ENCODE assay signal across 9 cellular contexts in the genomic region with DNA sequence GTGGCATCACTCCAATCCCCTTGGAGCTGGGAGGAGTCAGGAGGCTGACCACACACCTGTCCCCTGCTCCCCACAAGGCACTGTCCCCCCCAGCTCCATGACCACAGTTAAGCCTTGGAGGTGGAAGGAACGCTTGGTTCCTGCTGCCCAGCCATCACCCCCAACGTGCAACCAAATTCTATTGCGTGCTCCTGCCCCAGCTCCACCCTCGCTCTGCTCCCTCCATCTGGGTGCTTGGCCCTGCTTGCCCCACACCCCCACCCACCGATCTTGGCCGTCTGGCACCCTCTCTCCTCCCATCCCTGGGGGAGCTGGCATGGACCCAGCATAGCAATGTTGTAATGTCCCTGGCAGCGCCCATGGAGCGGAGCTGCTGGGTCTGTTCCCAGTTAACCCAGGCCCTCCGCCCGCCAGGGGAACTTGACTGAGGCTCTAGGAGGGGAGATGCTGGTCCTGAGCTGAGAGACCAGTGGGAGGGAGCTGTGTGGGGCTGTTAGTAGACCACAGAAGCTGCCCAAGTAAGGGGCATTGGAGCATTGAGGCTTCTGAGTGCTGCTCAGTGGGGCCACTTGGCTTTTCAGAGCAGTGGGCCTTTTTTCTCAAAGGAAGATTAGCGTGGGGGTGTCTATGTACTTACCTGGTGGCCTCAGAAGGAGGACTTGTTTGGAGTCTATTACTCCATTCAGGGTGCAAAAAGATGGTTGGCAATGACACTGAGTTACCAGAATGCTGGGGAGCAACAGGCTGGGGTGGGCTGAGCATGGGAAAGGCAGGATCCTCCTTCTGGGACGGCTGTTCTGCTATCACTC. TPM values are rescaled to one million over a fixed set of nuclear protein-coding genes. Genes with fewer than 3 reads are reported as not detected.
DNase-seq lines count a peak whose midpoint lies in the region; ATAC-seq, FAIRE-seq and TF ChIP-seq lines count a peak whose summit lies in the region.
"Had no signal": no experiment of that assay in that cellular context is flagged by ENCODE, and none has a peak within 500 bp of the region (broad histone marks: within the 10 kb centered on the region; RNA-seq: fewer than 3 reads in every experiment).

No MANE protein-coding gene starts in this region.

- H3K4me3 ChIP-seq in SK-N-SH (ENCODE audit: low read depth in 2 of 2, low read length in 1 of 2) (0 out of 4 replicates have a peak overlapping the region, but pooled peaks of 1 of the 2 experiments have one; percentile 89), breast epithelium (peak overlapping the region; percentile 58 to 93 (median 75)), HepG2 (replicated peaks in 1 of 3; ENCODE audit: insufficient read depth in 1 of 3, low read depth in 2 of 3, low read length in 3 of 3) (no peak overlapping the region), testis (peak overlapping the region; percentile 70 to 76)

- no TSS peak for BruUV-seq in HepG2 (replicated peaks; lab: Mats Ljungman, UMichigan)

- H3K4me2 ChIP-seq in SK-N-SH = peak overlapping the region; percentile 94; the same call in 1 of the 2 replicates
- no peak overlapping the region for H3K4me2 ChIP-seq in HepG2 (ENCODE audit: low read depth, low read length)

- TF ChIP-seq EP300 in SK-N-SH (IDR thresholded peaks at IDR 0.05; ENCODE audit: borderline replicate concordance in 1 of 2, low read depth in 1 of 2, low read length in 1 of 2) (no peak), HepG2 (IDR thresholded peaks at IDR 0.05; ENCODE audit: low read depth in 2 of 2, low read length in 2 of 2) (no peak), HepG2 (CRISPR knock-in tag; IDR thresholded peaks at IDR 0.05; ENCODE audit: borderline replicate concordance) (no peak)

- 0 out of 2 replicates have a peak, but pooled peaks cover 4% of the 10 kb centered on the region for H4K20me1 ChIP-seq in SK-N-SH (ENCODE audit: insufficient read depth)
- H4K20me1 ChIP-seq in HepG2 (ENCODE audit: insufficient read depth, low read length) = no peaks in the 10 kb centered on the region

- H3K27ac ChIP-seq in SK-N-SH (ENCODE audit: low read depth in 2 of 2, low read length in 1 of 2) (no peak overlapping the region), breast epithelium (peak overlapping the region in 1 of 2 donors; percentile 82), HepG2 (ENCODE audit: extremely low read length, insufficient read depth, low read length) (no peak overlapping the region), testis (no peak overlapping the region)

- H3K27me3 ChIP-seq in SK-N-SH (ENCODE audit: insufficient read depth) (peaks cover 23% of the 10 kb centered on the region; the same call in 1 of the 2 replicates), breast epithelium (no peaks in the 10 kb centered on the region), HepG2 (ENCODE audit: control insufficient read depth in 1 of 2, insufficient read depth in 2 of 2, low read length in 2 of 2) (peaks cover 1 to 40% of the 10 kb centered on the region in 2 experiments; a peak in 3 of 5 replicates), testis (no peaks in the 10 kb centered on the region)

- no peaks in the 10 kb centered on the region for H3K79me2 ChIP-seq in SK-N-SH (ENCODE audit: insufficient read depth)
- no peaks in the 10 kb centered on the region for H3K79me2 ChIP-seq in HepG2 (ENCODE audit: insufficient read depth, low read length)

- TF ChIP-seq CTCF in SK-N-SH (IDR thresholded peaks at IDR 0.05) (no peak), breast epithelium (IDR thresholded peaks at IDR 0.05) (no peak), HepG2 (CRISPR knock-in tag; IDR thresholded peaks at IDR 0.05) (no peak), testis (IDR thresholded peaks at IDR 0.05) (no peak)

- in situ Hi-C loops in HepG2 (cut with HindIII; ENCODE audit: extremely low pct_ligation_motif_present, low pct_unique_long_range_greater_than_20kb) = no loop called here

- ATAC-seq in SK-N-SH treated with all-trans-retinoic acid at 6 μM for 48 hours = no peak
- ATAC-seq in HepG2 = peak; percentile 7; the same call in 1 of the 3 replicates
- ATAC-seq in GM18873 (IDR thresholded peaks at IDR 0.05; ENCODE audit: low FRiP score, unreplicated experiment) = no peak

- intact Hi-C loops in breast epithelium (cut with DNase I; ENCODE audit: low total_unique reads) (no loop called here), HepG2 (cut with micrococcal nuclease; ENCODE audit: unreplicated experiment) (loop anchor here (2.0 kb wide), 1 partner anchor 359 kb away; no protein-coding TSS in a partner anchor), testis (cut with DNase I; ENCODE audit: low total_unique reads) (loop anchor here (10.0 kb wide), 1 partner anchor 359 kb away; no protein-coding TSS in a partner anchor)

- DNase-seq in SK-N-SH = peak; percentile 34
- peak in 1 of 2 donors; percentile 48 for DNase-seq in breast epithelium (ENCODE audit: low spot score in 2 of 2)
- no peak for DNase-seq in HepG2 (ENCODE audit: low spot score)
- peak; percentile 45 for DNase-seq in testis
- no peak for DNase-seq in NCI-H1092 (lab: John Stamatoyannopoulos, UW)
- no peak for DNase-seq in Ammon's horn (ENCODE audit: low spot score)

- no peak for FAIRE-seq in HepG2 (lab: Jason Lieb, UNC)

- H3K4me1 ChIP-seq in SK-N-SH (ENCODE audit: control insufficient read depth in 1 of 2, insufficient read depth in 2 of 2, low read depth in 1 of 2, low read length in 1 of 2) (peaks cover 0 to 14% of the 10 kb centered on the region in 2 experiments; a peak in 2 of 4 replicates), breast epithelium (peaks cover 0 to 3% of the 10 kb centered on the region in 2 donors), HepG2 (ENCODE audit: insufficient read depth, low read length) (no peaks in the 10 kb centered on the region), testis (peaks cover 7% of the 10 kb centered on the region)

- H2AFZ ChIP-seq in SK-N-SH (ENCODE audit: low read depth) = no peak overlapping the region
- H2AFZ ChIP-seq in HepG2 (ENCODE audit: low read length) = no peak overlapping the region

- CTCF ChIA-PET in SK-N-SH (lab: Yijun Ruan, JAX) = interaction anchor here (0.7 to 7.8 kb wide), 17 partner anchors 10 to 397 kb away, joined by 3 to 154 read pairs (median 4); no protein-coding TSS in a partner anchor
- CTCF ChIA-PET in HepG2 (lab: Yijun Ruan, JAX; ENCODE audit: low intra/inter-chr PET ratio, low total read pairs) = no interaction called here

- H3K9me3 ChIP-seq in SK-N-SH = no peaks in the 10 kb centered on the region
- H3K9me3 ChIP-seq in breast epithelium = no peaks in the 10 kb centered on the region
- H3K9me3 ChIP-seq in HepG2 (ENCODE audit: low read length) = no peaks in the 10 kb centered on the region
- H3K9me3 ChIP-seq in testis = no peaks in the 10 kb centered on the region

- H3K9me2 ChIP-seq in SK-N-SH = no peaks in the 10 kb centered on the region

- TF ChIP-seq RAD21 in SK-N-SH (IDR thresholded peaks at IDR 0.05; ENCODE audit: low read length) (no peak), HepG2 (CRISPR knock-in tag; IDR thresholded peaks at IDR 0.05) (no peak)

- H3K9ac ChIP-seq in SK-N-SH (no peak overlapping the region), HepG2 (ENCODE audit: insufficient read depth, low read depth, low read length) (no peak overlapping the region)

- peaks cover 5% of the 10 kb centered on the region for H3F3A ChIP-seq in SK-N-SH (replicated peaks; ENCODE audit: insufficient read depth)

- WGBS in SK-N-SH (ENCODE audit: low lambda C conversion rate) = 65% methylated on average over 12 of the region's 12 CpGs
- WGBS in HepG2 (ENCODE audit: low lambda C conversion rate) = 24% methylated on average over 11 of the region's 12 CpGs
- 38 to 39% methylated on average over 11 to 12 of the region's 12 CpGs for WGBS in testis, 2 donors

- POLR2A ChIA-PET in SK-N-SH (lab: Yijun Ruan, JAX) = interaction anchor here (0.8 kb wide), 1 partner anchor 24 kb away, joined by 3 read pairs; no protein-coding TSS in a partner anchor
- POLR2A ChIA-PET in HepG2 (lab: Yijun Ruan, JAX) = no interaction called here

- TF ChIP-seq POLR2A in breast epithelium (IDR thresholded peaks at IDR 0.05) (no peak), HepG2 (IDR thresholded peaks at IDR 0.05; ENCODE audit: insufficient read depth in 1 of 2, low read depth in 2 of 2, low read length in 2 of 2) (no peak), testis (IDR thresholded peaks at IDR 0.05) (no peak)

- H3K36me3 ChIP-seq in SK-N-SH (replicated peaks in 1 of 2; ENCODE audit: control insufficient read depth in 1 of 2, insufficient read depth in 2 of 2, low read length in 1 of 2) = no peaks in the 10 kb centered on the region
- no peaks in the 10 kb centered on the region for H3K36me3 ChIP-seq in breast epithelium
- no peaks in the 10 kb centered on the region for H3K36me3 ChIP-seq in HepG2 (replicated peaks in 1 of 2; ENCODE audit: control insufficient read depth in 1 of 2, insufficient read depth in 2 of 2, low read length in 2 of 2)
- no peaks in the 10 kb centered on the region for H3K36me3 ChIP-seq in testis (ENCODE audit: low read depth, missing control alignments)

RNA-seq across cellular contexts. Expression of gene EPHB6, which starts 1.1 kb away (rescaled TPM):
- 1.2 and 1.8 TPM in 2 replicates for polyA plus RNA-seq in SK-N-SH (2012; rRNA removed)
- polyA plus RNA-seq in SK-N-SH (2012; cell fraction: cytosol; rRNA removed) = 1.1 and 1.2 TPM in 2 replicates
- 4.0 and 4.7 TPM in 2 replicates for polyA plus RNA-seq in SK-N-SH (2012; cell fraction: nucleus; rRNA removed)
- total RNA-seq in breast epithelium = 10 to 100 TPM in 2 of 3 donors, 1 to 10 TPM in 1; 5.2 to 29.8 (median 29.6) TPM
- not detected in 2 replicates for total RNA-seq in HepG2 (2016; rRNA removed; fragmentation: Illumina TruSeq; extraction: Trizol)
- not detected in 2 replicates for total RNA-seq in HepG2 (2016; cell fraction: cytosol; rRNA removed; fragmentation: Illumina TruSeq; extraction: Trizol; ENCODE audit: low read depth)
- 0.11 TPM in 1 of 2 replicates, not detected in the other for total RNA-seq in HepG2 (2016; cell fraction: insoluble cytoplasmic fraction; rRNA removed; fragmentation: Illumina TruSeq; extraction: Trizol)
- not detected in 2 replicates for total RNA-seq in HepG2 (2016; cell fraction: membrane; rRNA removed; fragmentation: Illumina TruSeq; extraction: Trizol)
- total RNA-seq in HepG2 (2016; cell fraction: nucleus; rRNA removed; fragmentation: Illumina TruSeq; extraction: Trizol) = not detected in 2 replicates
- polyA plus RNA-seq in HepG2 (2011; rRNA removed) = not detected in 2 replicates
- polyA plus RNA-seq in HepG2 (2011; cell fraction: cytosol; rRNA removed) = 0.01 TPM in 1 of 2 replicates, not detected in the other
- 0.14 TPM in 1 of 2 replicates, not detected in the other for polyA plus RNA-seq in HepG2 (2011; cell fraction: nucleus; rRNA removed)
- polyA plus RNA-seq in HepG2 (2012) = not detected in 2 replicates
- polyA plus RNA-seq in HepG2 (2016; cell fraction: cytosol; fragmentation: Illumina TruSeq; extraction: Trizol; ENCODE audit: low read depth) = not detected in 2 replicates
- not detected in 2 replicates for polyA plus RNA-seq in HepG2 (2016; cell fraction: insoluble cytoplasmic fraction; fragmentation: Illumina TruSeq; extraction: Trizol; ENCODE audit: low read depth)
- not detected in 2 replicates for polyA plus RNA-seq in HepG2 (2016; cell fraction: membrane; fragmentation: Illumina TruSeq; extraction: Trizol; ENCODE audit: low read depth)
- polyA plus RNA-seq in HepG2 (2016; cell fraction: nucleus; fragmentation: Illumina TruSeq; extraction: Trizol; ENCODE audit: insufficient read depth, low read depth) = not detected in 2 replicates
- polyA minus RNA-seq in HepG2 (2011; rRNA and poly(A)+ RNA removed; ENCODE audit: low replicate concordance) = 0.06 and 0.40 TPM in 2 replicates
- not detected in 2 replicates for polyA minus RNA-seq in HepG2 (2011; cell fraction: cytosol; rRNA and poly(A)+ RNA removed)
- polyA minus RNA-seq in HepG2 (2011; cell fraction: nucleus; rRNA and poly(A)+ RNA removed) = not detected in 2 replicates
- 10 to 100 TPM; 47.3 to 52.0 TPM for total RNA-seq in testis
- polyA plus RNA-seq in testis (ENCODE audit: insufficient read depth, low read depth, low replicate concordance) = 38.1 TPM

RNA-seq across cellular contexts. Expression of gene TRPV6, which starts 29.6 kb away (rescaled TPM):
- not detected in 2 replicates for polyA plus RNA-seq in SK-N-SH (2012; rRNA removed)
- not detected in 2 replicates for polyA plus RNA-seq in SK-N-SH (2012; cell fraction: cytosol; rRNA removed)
- not detected in 2 replicates for polyA plus RNA-seq in SK-N-SH (2012; cell fraction: nucleus; rRNA removed)
- total RNA-seq in breast epithelium = 10 to 100 TPM in 2 of 3 donors, under 1 TPM in 1; under 0.01 to 19.8 (median 13.4) TPM
- total RNA-seq in HepG2 (2016; rRNA removed; fragmentation: Illumina TruSeq; extraction: Trizol) = not detected in 2 replicates
- not detected in 2 replicates for total RNA-seq in HepG2 (2016; cell fraction: cytosol; rRNA removed; fragmentation: Illumina TruSeq; extraction: Trizol; ENCODE audit: low read depth)
- not detected in 2 replicates for total RNA-seq in HepG2 (2016; cell fraction: insoluble cytoplasmic fraction; rRNA removed; fragmentation: Illumina TruSeq; extraction: Trizol)
- total RNA-seq in HepG2 (2016; cell fraction: membrane; rRNA removed; fragmentation: Illumina TruSeq; extraction: Trizol) = not detected in 2 replicates
- not detected in 2 replicates for total RNA-seq in HepG2 (2016; cell fraction: nucleus; rRNA removed; fragmentation: Illumina TruSeq; extraction: Trizol)
- not detected in 2 replicates for polyA plus RNA-seq in HepG2 (2011; rRNA removed)
- polyA plus RNA-seq in HepG2 (2011; cell fraction: cytosol; rRNA removed) = not detected in 2 replicates
- 0.05 TPM in 1 of 2 replicates, not detected in the other for polyA plus RNA-seq in HepG2 (2011; cell fraction: nucleus; rRNA removed)
- polyA plus RNA-seq in HepG2 (2012) = not detected in 2 replicates
- polyA plus RNA-seq in HepG2 (2016; cell fraction: cytosol; fragmentation: Illumina TruSeq; extraction: Trizol; ENCODE audit: low read depth) = not detected in 2 replicates
- polyA plus RNA-seq in HepG2 (2016; cell fraction: insoluble cytoplasmic fraction; fragmentation: Illumina TruSeq; extraction: Trizol; ENCODE audit: low read depth) = not detected in 2 replicates
- not detected in 2 replicates for polyA plus RNA-seq in HepG2 (2016; cell fraction: membrane; fragmentation: Illumina TruSeq; extraction: Trizol; ENCODE audit: low read depth)
- polyA plus RNA-seq in HepG2 (2016; cell fraction: nucleus; fragmentation: Illumina TruSeq; extraction: Trizol; ENCODE audit: insufficient read depth, low read depth) = not detected in 2 replicates
- not detected in 2 replicates for polyA minus RNA-seq in HepG2 (2011; rRNA and poly(A)+ RNA removed; ENCODE audit: low replicate concordance)
- not detected in 2 replicates for polyA minus RNA-seq in HepG2 (2011; cell fraction: cytosol; rRNA and poly(A)+ RNA removed)
- polyA minus RNA-seq in HepG2 (2011; cell fraction: nucleus; rRNA and poly(A)+ RNA removed) = under 0.01 TPM in 1 of 2 replicates, not detected in the other
- 1 to 10 TPM; 2.2 to 4.5 TPM for total RNA-seq in testis
- 2.6 TPM for polyA plus RNA-seq in testis (ENCODE audit: insufficient read depth, low read depth, low replicate concordance)
- total RNA-seq: activated CD8-positive, alpha-beta memory T cell treated with anti-CD3 and anti-CD28 coated beads for 36 hours had no signal

Comparison
In these comparisons a context has a peak if more than half of its experiments do, and no peak if none do; other contexts are left out.
1. DNase-seq: peak in SK-N-SH (single experiment) and testis (single experiment); none in HepG2 (single experiment), NCI-H1092 (single experiment) and Ammon's horn (single experiment).
2. H3K4me3 ChIP-seq: peak in breast epithelium (3 of 3) and testis (2 of 2); none in HepG2 (0 of 3).